8 cellular contexts compared by ENCODE assay signal in genomic region chr1:229694053-229694693, GRCh38.
DNase-seq lines count a peak whose midpoint lies in the region; ATAC-seq and TF ChIP-seq lines count a peak whose summit lies in the region.

No MANE protein-coding gene starts in this region.

- no peaks in the 10 kb centered on the region for H3K9me3 ChIP-seq in psoas muscle

- intact Hi-C loops in psoas muscle (cut with DNase I): no loop called here

- H3K4me3 ChIP-seq in GM12865 (ENCODE audit: low read depth, low read length) (no peak overlapping the region), fibroblast of villous mesenchyme (ENCODE audit: low read depth, low read length) (no peak overlapping the region), psoas muscle (peak overlapping the region; percentile 15)

- H3K27ac ChIP-seq in psoas muscle: peak overlapping the region; percentile 74

- WGBS in psoas muscle, 3 donors: 7 to 18% (median 9%) methylated on average over 11 of the region's 11 CpGs

- DNase-seq in GM12865 (ENCODE audit: low read depth) (peak; percentile 45), NCI-H524 treated with DMSO at 0.1 percent for 48 hours (lab: John Stamatoyannopoulos, UW) (peak; percentile 77), fibroblast of villous mesenchyme (ENCODE audit: low read depth) (peak; percentile 62), psoas muscle (peak; percentile 88 to 90)
- no peak for DNase-seq in activated CD4-positive, CD25-positive, alpha-beta regulatory T cell treated with anti-CD3 and anti-CD28 coated beads, Interleukin-2, amount 50 U/mL, for 72 hours
- DNase-seq in stimulated activated naive CD4-positive, alpha-beta T cell (lab: John Stamatoyannopoulos, UW): no peak

- TF ChIP-seq CTCF in GM12865 (IDR thresholded peaks at IDR 0.05; ENCODE audit: insufficient read depth, low read depth, low read length, missing control alignments): no peak
- no peak for TF ChIP-seq CTCF in fibroblast of villous mesenchyme (IDR thresholded peaks at IDR 0.05; ENCODE audit: insufficient read depth, low read depth, low read length)
- no peak for TF ChIP-seq CTCF in psoas muscle (IDR thresholded peaks at IDR 0.05)

- ATAC-seq in psoas muscle: peak; percentile 87 to 90 (median 89)
- no peak for ATAC-seq in GM18907 (IDR thresholded peaks at IDR 0.05; ENCODE audit: unreplicated experiment)
- no peak for ATAC-seq in GM21367 (IDR thresholded peaks at IDR 0.05; ENCODE audit: unreplicated experiment)

- peaks cover 24% of the 10 kb centered on the region for H3K4me1 ChIP-seq in psoas muscle

- no peaks in the 10 kb centered on the region for H3K27me3 ChIP-seq in psoas muscle (ENCODE audit: insufficient read depth in 3 of 3, low read length in 2 of 3)

- no peaks in the 10 kb centered on the region for H3K36me3 ChIP-seq in psoas muscle (ENCODE audit: insufficient read depth in 1 of 2, low read depth in 1 of 2)

Comparison
In these comparisons a context has a peak if more than half of its experiments do, and no peak if none do; other contexts are left out.
1. DNase-seq: peak in GM12865 (single experiment), NCI-H524 treated with DMSO at 0.1 percent for 48 hours (single experiment), fibroblast of villous mesenchyme (single experiment) and psoas muscle (2 of 2); none in activated CD4-positive, CD25-positive, alpha-beta regulatory T cell treated with anti-CD3 and anti-CD28 coated beads, Interleukin-2, amount 50 U/mL, for 72 hours (single experiment) and stimulated activated naive CD4-positive, alpha-beta T cell (0 of 6).
2. ATAC-seq: peak in psoas muscle (4 of 4); none in GM18907 (single experiment) and GM21367 (single experiment).